ENCODE assay signal across 1 cellular context in the genomic region with DNA sequence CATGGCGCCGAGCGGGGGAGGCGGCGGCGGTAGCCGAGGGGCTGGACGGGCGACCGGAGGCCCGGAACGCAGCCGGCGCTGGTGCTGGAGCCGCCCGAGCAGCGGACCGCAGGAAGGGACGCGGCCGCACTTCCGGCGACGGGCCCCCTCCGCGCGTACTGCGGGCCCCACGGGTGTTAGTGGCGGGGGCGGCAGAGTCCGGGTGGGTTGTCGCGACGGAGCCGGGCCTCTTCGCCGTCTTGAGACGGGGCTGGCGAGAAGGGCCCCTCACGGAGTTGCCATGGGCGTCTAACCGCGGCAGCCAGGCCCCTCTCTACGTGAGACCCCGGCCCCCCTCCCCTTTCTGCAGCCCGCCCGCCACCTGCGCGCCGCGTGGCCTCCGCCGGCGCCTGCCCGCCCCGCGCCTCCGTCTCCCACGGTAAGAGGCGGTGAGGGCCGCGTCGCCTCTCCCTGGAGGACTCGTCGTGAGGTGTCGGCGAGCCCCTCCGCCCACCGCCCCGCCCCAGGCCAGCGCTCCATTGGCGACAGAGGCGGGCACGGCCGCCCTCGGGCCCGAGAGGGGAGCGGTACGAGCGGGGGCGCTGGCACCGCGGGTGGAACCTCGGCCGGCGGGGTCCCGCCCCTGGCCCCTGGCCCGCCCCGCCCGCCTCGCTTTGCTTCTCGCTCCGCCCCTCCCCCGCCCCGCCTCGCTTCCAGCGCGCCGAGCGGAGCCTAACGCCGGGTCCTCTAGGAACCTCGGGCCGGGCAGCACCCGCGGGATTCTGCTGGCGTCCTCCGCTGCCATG.
TF ChIP-seq lines count a peak whose summit lies in the region.

A gene with protein sequence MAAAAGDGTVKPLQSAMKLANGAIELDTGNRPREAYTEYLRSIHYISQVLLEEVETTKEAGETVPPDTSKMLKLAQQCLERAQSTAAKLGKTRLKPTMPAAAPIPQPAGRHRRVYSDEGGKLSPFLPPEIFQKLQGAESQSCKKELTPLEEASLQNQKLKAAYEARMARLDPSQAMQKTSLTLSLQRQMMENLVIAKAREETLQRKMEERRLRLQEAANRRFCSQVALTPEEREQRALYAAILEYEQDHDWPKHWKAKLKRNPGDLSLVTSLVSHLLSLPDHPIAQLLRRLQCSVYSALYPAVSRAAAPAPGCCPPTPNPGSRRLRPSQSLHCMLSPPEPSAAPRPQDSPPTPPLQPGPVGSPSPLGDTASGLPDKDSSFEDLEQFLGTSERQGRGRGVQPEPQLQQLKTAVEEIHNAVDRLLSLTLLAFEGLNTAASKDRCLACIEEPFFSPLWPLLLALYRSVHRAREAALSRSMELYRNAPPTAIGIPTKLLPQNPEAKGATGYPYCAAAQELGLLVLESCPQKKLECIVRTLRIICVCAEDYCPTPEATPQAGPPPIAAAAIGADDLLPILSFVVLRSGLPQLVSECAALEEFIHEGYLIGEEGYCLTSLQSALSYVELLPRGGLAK (minus strand): TSS at position 40 of the 785 bp plus-strand sequence. CDS start 37 bp downstream, at position 3.
A gene with protein sequence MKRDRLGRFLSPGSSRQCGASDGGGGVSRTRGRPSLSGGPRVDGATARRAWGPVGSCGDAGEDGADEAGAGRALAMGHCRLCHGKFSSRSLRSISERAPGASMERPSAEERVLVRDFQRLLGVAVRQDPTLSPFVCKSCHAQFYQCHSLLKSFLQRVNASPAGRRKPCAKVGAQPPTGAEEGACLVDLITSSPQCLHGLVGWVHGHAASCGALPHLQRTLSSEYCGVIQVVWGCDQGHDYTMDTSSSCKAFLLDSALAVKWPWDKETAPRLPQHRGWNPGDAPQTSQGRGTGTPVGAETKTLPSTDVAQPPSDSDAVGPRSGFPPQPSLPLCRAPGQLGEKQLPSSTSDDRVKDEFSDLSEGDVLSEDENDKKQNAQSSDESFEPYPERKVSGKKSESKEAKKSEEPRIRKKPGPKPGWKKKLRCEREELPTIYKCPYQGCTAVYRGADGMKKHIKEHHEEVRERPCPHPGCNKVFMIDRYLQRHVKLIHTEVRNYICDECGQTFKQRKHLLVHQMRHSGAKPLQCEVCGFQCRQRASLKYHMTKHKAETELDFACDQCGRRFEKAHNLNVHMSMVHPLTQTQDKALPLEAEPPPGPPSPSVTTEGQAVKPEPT (plus strand): TSS at position 679 of the 785 bp plus-strand sequence. CDS start 104 bp downstream, at position 783.

TF ChIP-seq in Ishikawa, 13 proteins besides CTCF, POLR2A, EP300 and RAD21 (continued from another document):
- TF ChIP-seq, protein P1, sequence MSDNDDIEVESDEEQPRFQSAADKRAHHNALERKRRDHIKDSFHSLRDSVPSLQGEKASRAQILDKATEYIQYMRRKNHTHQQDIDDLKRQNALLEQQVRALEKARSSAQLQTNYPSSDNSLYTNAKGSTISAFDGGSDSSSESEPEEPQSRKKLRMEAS (IDR thresholded peaks at IDR 0.05) = peak; percentile 65
- TF ChIP-seq EGR1 (IDR thresholded peaks at IDR 0.05) = peak; percentile 37
- TF ChIP-seq TAF1 (IDR thresholded peaks at IDR 0.05; ENCODE audit: low read depth) = peak; percentile 85
- no peak for TF ChIP-seq FOXM1 (IDR thresholded peaks at IDR 0.05; ENCODE audit: borderline replicate concordance, low read depth)
- no peak for TF ChIP-seq NFIC (IDR thresholded peaks at IDR 0.05)
- TF ChIP-seq, protein P2, sequence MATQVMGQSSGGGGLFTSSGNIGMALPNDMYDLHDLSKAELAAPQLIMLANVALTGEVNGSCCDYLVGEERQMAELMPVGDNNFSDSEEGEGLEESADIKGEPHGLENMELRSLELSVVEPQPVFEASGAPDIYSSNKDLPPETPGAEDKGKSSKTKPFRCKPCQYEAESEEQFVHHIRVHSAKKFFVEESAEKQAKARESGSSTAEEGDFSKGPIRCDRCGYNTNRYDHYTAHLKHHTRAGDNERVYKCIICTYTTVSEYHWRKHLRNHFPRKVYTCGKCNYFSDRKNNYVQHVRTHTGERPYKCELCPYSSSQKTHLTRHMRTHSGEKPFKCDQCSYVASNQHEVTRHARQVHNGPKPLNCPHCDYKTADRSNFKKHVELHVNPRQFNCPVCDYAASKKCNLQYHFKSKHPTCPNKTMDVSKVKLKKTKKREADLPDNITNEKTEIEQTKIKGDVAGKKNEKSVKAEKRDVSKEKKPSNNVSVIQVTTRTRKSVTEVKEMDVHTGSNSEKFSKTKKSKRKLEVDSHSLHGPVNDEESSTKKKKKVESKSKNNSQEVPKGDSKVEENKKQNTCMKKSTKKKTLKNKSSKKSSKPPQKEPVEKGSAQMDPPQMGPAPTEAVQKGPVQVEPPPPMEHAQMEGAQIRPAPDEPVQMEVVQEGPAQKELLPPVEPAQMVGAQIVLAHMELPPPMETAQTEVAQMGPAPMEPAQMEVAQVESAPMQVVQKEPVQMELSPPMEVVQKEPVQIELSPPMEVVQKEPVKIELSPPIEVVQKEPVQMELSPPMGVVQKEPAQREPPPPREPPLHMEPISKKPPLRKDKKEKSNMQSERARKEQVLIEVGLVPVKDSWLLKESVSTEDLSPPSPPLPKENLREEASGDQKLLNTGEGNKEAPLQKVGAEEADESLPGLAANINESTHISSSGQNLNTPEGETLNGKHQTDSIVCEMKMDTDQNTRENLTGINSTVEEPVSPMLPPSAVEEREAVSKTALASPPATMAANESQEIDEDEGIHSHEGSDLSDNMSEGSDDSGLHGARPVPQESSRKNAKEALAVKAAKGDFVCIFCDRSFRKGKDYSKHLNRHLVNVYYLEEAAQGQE (IDR thresholded peaks at IDR 0.05; ENCODE audit: low read depth) = no peak; the same call in 1 of the 2 replicates
- no peak for TF ChIP-seq CEBPB (IDR thresholded peaks at IDR 0.05)
